In genomic region chr2:146874260-146874658, GRCh38 we compare ENCODE assay signal across 11 cellular contexts.
DNase-seq lines count a peak whose midpoint lies in the region; ATAC-seq and TF ChIP-seq lines count a peak whose summit lies in the region.
"Had no signal": no experiment of that assay in that cellular context is flagged by ENCODE, and none has a peak within 500 bp of the region (broad histone marks: within the 10 kb centered on the region; RNA-seq: fewer than 3 reads in every experiment).

No MANE protein-coding gene starts in this region.

- H3K4me3 ChIP-seq in BLaER1 (no peak overlapping the region), astrocyte of the spinal cord (ENCODE audit: low read depth, low read length) (no peak overlapping the region)
- no peak overlapping the region for H3K4me3 ChIP-seq in CD4-positive, alpha-beta memory T cell (ENCODE audit: low read length in 2 of 2)

- no peaks in the 10 kb centered on the region for H3K27me3 ChIP-seq in BLaER1
- H3K27me3 ChIP-seq in CD4-positive, alpha-beta memory T cell (ENCODE audit: insufficient read depth, low read length) = no peaks in the 10 kb centered on the region

- ATAC-seq in HG02763 (IDR thresholded peaks at IDR 0.05; ENCODE audit: unreplicated experiment) = no peak
- ATAC-seq: CD8-positive, alpha-beta T cell had no signal

- CTCF ChIA-PET in CD4-positive, alpha-beta memory T cell (lab: Charles Lee; ENCODE audit: partially characterized antibody) = no interaction called here

- intact Hi-C loops in CD4-positive, alpha-beta memory T cell (cut with micrococcal nuclease) = no loop called here

- H3K9me3 ChIP-seq in BLaER1 = no peaks in the 10 kb centered on the region
- H3K9me3 ChIP-seq in CD4-positive, alpha-beta memory T cell (ENCODE audit: control insufficient read depth in 1 of 2, low read length in 2 of 2) = no peaks in the 10 kb centered on the region

- H3K27ac ChIP-seq in BLaER1 = no peak overlapping the region
- H3K27ac ChIP-seq in CD4-positive, alpha-beta memory T cell (ENCODE audit: low read depth, low read length) = no peak overlapping the region

- peak overlapping the region in 1 of 8 donors; percentile 44 for H3K4me3 Mint-ChIP-seq in CD4-positive, alpha-beta memory T cell
- H3K4me3 Mint-ChIP-seq: CD8-positive, alpha-beta T cell had no signal

- POLR2A ChIA-PET in CD4-positive, alpha-beta memory T cell (lab: Charles Lee; ENCODE audit: partially characterized antibody) = no interaction called here

- peaks cover 1 to 2% of the 10 kb centered on the region in 2 donors for H3K27me3 Mint-ChIP-seq in CD4-positive, alpha-beta memory T cell

- H3K27ac Mint-ChIP-seq in CD4-positive, alpha-beta memory T cell = no peak overlapping the region
- H3K27ac Mint-ChIP-seq: CD8-positive, alpha-beta T cell had no signal

- in situ Hi-C loops in astrocyte of the spinal cord (cut with HindIII; ENCODE audit: low sequenced_read_pairs) = no loop called here

- no peaks in the 10 kb centered on the region for H3K4me1 Mint-ChIP-seq in CD4-positive, alpha-beta memory T cell

- H3K9me3 Mint-ChIP-seq in CD4-positive, alpha-beta memory T cell = peaks cover 0 to 2% (median 0%) of the 10 kb centered on the region in 8 donors

- no peaks in the 10 kb centered on the region for H3K36me3 ChIP-seq in BLaER1
- H3K36me3 ChIP-seq in CD4-positive, alpha-beta memory T cell (ENCODE audit: insufficient read depth, low read length) = no peaks in the 10 kb centered on the region

- DNase-seq in LoVo (ENCODE audit: low spot score) (peak; percentile 54), astrocyte of the spinal cord (ENCODE audit: low read depth, low spot score) (peak; percentile 65), kidney glomerular epithelial cell (lab: John Stamatoyannopoulos, UW) (peak; percentile 66), NCI-H1105 (lab: John Stamatoyannopoulos, UW) (no peak), medulla oblongata (ENCODE audit: extremely low spot score) (no peak)
- no peak for DNase-seq in CD4-positive, alpha-beta memory T cell
- DNase-seq: activated naive CD4-positive, alpha-beta T cell; CD8-positive, alpha-beta T cell; NCI-H526 had no signal

- TF ChIP-seq CTCF in astrocyte of the spinal cord (IDR thresholded peaks at IDR 0.05; ENCODE audit: low read depth, low read length) = no peak

- no peak overlapping the region for H3K9ac ChIP-seq in BLaER1

- no peaks in the 10 kb centered on the region for H3K36me3 Mint-ChIP-seq in CD4-positive, alpha-beta memory T cell
- H3K36me3 Mint-ChIP-seq: CD8-positive, alpha-beta T cell had no signal

- no peaks in the 10 kb centered on the region for H4K20me1 ChIP-seq in BLaER1

- peak overlapping the region; percentile 5; the same call in 1 of the 2 replicates for H3K4me2 ChIP-seq in BLaER1

- peaks cover 7% of the 10 kb centered on the region; the same call in 1 of the 2 replicates for H3K4me1 ChIP-seq in BLaER1
- no peaks in the 10 kb centered on the region for H3K4me1 ChIP-seq in CD4-positive, alpha-beta memory T cell (ENCODE audit: insufficient read depth, low read length)

Comparison
In these comparisons a context has a peak if more than half of its experiments do, and no peak if none do; other contexts are left out.
1. DNase-seq: peak in LoVo (single experiment), astrocyte of the spinal cord (single experiment) and kidney glomerular epithelial cell (single experiment); none in CD4-positive, alpha-beta memory T cell (0 of 5), NCI-H1105 (single experiment) and medulla oblongata (single experiment).